Comparison of ENCODE assay signal across 6 cellular contexts in the genomic region with DNA sequence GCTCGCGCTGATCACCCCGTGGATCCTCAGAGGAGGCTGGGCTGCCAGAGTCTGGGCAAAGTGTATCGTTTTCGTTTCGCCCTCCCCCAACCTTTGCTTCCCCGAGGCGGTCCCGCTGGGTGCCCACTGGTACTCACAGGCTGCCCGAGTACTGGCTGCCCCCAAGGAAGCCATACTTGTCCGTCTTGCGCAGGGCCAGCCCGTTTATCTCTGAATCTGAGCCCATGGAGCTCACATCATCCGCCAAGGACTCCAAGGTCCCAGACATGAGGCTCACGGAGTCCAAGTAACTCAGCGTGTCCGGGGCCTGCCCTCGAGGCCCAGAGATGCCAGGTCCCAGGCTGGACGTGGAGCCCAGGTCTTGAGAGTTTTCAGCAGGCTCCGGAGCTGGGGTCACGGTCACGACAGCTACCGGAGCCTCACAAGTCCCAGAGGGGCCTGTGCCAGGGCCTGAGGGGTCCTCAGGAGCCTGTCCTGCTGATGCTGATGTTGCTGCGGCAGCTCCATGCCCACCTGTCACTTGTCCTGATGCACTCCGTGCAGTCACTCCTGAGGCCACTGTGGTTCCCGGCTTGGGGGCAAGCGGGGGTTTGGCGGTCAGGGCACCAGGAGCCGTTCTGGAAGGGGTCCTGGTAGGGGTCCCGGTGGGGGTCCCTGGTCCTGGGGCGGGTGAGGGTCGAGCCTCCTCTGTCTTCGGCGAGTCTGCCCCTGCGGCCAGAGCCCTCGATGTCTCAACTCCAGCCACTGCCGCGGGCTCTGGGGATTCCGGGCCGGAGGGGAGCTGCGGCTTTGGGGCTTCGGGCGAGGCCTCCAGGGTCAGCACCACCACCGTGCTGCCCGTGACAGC. TPM values are rescaled to one million over a fixed set of nuclear protein-coding genes. Genes with fewer than 3 reads are reported as not detected.
DNase-seq lines count a peak whose midpoint lies in the region; ATAC-seq and TF ChIP-seq lines count a peak whose summit lies in the region.

No MANE protein-coding gene starts in this region.

- TF ChIP-seq CTCF in body of pancreas (IDR thresholded peaks at IDR 0.05) = no peak
- no peak for TF ChIP-seq CTCF in neural cell (IDR thresholded peaks at IDR 0.05; ENCODE audit: poor library complexity, severe bottlenecking)

- H3F3A ChIP-seq in neural cell (ENCODE audit: insufficient read depth, low read length, poor library complexity, severe bottlenecking) = no peaks in the 10 kb centered on the region

- peak overlapping the region; percentile 85 for H3K9ac ChIP-seq in neural cell (ENCODE audit: low read length)

- intact Hi-C loops in body of pancreas (cut with DNase I) = no loop called here

- 1% methylated on average over 15 to 40 of the region's 45 CpGs for WGBS in body of pancreas, 2 donors

- peak overlapping the region; percentile 83 to 95 (median 85) for H3K4me3 Mint-ChIP-seq in IgD-negative memory B cell

- peak overlapping the region; percentile 98 for H3K4me2 ChIP-seq in neural cell (ENCODE audit: low read length)

- no peak for TF ChIP-seq POLR2A in body of pancreas (IDR thresholded peaks at IDR 0.05)

- H3K27me3 ChIP-seq in body of pancreas (no peaks in the 10 kb centered on the region), neural cell (ENCODE audit: insufficient read depth, low read depth, low read length) (no peaks in the 10 kb centered on the region)

- H3K27ac ChIP-seq in body of pancreas (peak overlapping the region; percentile 67 to 79 (median 75)), neural cell (ENCODE audit: low read length) (peak overlapping the region; percentile 59)

- H3K36me3 Mint-ChIP-seq in IgD-negative memory B cell = peaks cover 1% of the 10 kb centered on the region

- DNase-seq in body of pancreas (peak in 1 of 4 donors; percentile 35), inferior parietal cortex (ENCODE audit: extremely low spot score) (no peak), SK-N-DZ (ENCODE audit: low spot score) (no peak)
- no peak for DNase-seq in stimulated activated CD4-positive, alpha-beta T cell treated with anti-CD3 and anti-CD28 coated beads, Interleukin-4, amount 100 ng/mL, for 1 hour

- no peak overlapping the region for H2AFZ ChIP-seq in neural cell (ENCODE audit: low read depth, low read length)

- H3K79me2 ChIP-seq in neural cell (replicated peaks; ENCODE audit: insufficient read depth, low read length) = peaks cover 46% of the 10 kb centered on the region

- peaks cover 24% of the 10 kb centered on the region for H4K20me1 ChIP-seq in neural cell (ENCODE audit: insufficient read depth)

- H3K4me1 Mint-ChIP-seq in IgD-negative memory B cell = peaks cover 12 to 42% (median 41%) of the 10 kb centered on the region in 3 donors

- H3K36me3 ChIP-seq in body of pancreas (replicated peaks in 1 of 2; ENCODE audit: insufficient read depth in 1 of 2, low read depth in 2 of 2) (no peaks in the 10 kb centered on the region), neural cell (ENCODE audit: insufficient read depth, low read length) (no peaks in the 10 kb centered on the region)

- peak overlapping the region; percentile 57 to 78 (median 66) for H3K27ac Mint-ChIP-seq in IgD-negative memory B cell

- TF ChIP-seq RAD21 in neural cell (conservative IDR thresholded peaks at IDR 0.05) = no peak

- H3K9me3 Mint-ChIP-seq in IgD-negative memory B cell = no peaks in the 10 kb centered on the region

- H3K4me1 ChIP-seq in body of pancreas = peaks cover 60% of the 10 kb centered on the region

- H3K9me3 ChIP-seq in body of pancreas = no peaks in the 10 kb centered on the region
- no peaks in the 10 kb centered on the region for H3K9me3 ChIP-seq in neural cell (ENCODE audit: low read length)

- no peaks in the 10 kb centered on the region for H3K27me3 Mint-ChIP-seq in IgD-negative memory B cell

- H3K4me3 ChIP-seq in body of pancreas = peak overlapping the region; percentile 20 to 29
- peak overlapping the region; percentile 97 for H3K4me3 ChIP-seq in neural cell (ENCODE audit: low read length)

- no peak for ATAC-seq in body of pancreas

- TF ChIP-seq EP300 in neural cell (conservative IDR thresholded peaks at IDR 0.05; ENCODE audit: poor library complexity, severe bottlenecking) = no peak

- H3K9me2 ChIP-seq in neural cell (ENCODE audit: insufficient read depth, low read length) = no peaks in the 10 kb centered on the region

TF ChIP-seq in neural cell, 6 proteins besides CTCF, POLR2A, EP300 and RAD21:
- no peak for TF ChIP-seq POLR2AphosphoS5 (IDR thresholded peaks at IDR 0.05)
- no peak for TF ChIP-seq TAF1 (IDR thresholded peaks at IDR 0.05; ENCODE audit: low read depth)
- no peak for TF ChIP-seq EZH2 (IDR thresholded peaks at IDR 0.05; ENCODE audit: borderline replicate concordance, insufficient read depth, low read length, poor library complexity, severe bottlenecking)
- TF ChIP-seq, protein P1, sequence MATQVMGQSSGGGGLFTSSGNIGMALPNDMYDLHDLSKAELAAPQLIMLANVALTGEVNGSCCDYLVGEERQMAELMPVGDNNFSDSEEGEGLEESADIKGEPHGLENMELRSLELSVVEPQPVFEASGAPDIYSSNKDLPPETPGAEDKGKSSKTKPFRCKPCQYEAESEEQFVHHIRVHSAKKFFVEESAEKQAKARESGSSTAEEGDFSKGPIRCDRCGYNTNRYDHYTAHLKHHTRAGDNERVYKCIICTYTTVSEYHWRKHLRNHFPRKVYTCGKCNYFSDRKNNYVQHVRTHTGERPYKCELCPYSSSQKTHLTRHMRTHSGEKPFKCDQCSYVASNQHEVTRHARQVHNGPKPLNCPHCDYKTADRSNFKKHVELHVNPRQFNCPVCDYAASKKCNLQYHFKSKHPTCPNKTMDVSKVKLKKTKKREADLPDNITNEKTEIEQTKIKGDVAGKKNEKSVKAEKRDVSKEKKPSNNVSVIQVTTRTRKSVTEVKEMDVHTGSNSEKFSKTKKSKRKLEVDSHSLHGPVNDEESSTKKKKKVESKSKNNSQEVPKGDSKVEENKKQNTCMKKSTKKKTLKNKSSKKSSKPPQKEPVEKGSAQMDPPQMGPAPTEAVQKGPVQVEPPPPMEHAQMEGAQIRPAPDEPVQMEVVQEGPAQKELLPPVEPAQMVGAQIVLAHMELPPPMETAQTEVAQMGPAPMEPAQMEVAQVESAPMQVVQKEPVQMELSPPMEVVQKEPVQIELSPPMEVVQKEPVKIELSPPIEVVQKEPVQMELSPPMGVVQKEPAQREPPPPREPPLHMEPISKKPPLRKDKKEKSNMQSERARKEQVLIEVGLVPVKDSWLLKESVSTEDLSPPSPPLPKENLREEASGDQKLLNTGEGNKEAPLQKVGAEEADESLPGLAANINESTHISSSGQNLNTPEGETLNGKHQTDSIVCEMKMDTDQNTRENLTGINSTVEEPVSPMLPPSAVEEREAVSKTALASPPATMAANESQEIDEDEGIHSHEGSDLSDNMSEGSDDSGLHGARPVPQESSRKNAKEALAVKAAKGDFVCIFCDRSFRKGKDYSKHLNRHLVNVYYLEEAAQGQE (IDR thresholded peaks at IDR 0.05; ENCODE audit: borderline replicate concordance) = no peak
- TF ChIP-seq SMC3 (conservative IDR thresholded peaks at IDR 0.05; ENCODE audit: poor library complexity) = no peak
- TF ChIP-seq MXI1 (conservative IDR thresholded peaks at IDR 0.05; ENCODE audit: poor library complexity, severe bottlenecking) = no peak
TF ChIP-seq in neural cell: peak in this region for 0.

RNA-seq across cellular contexts. Expression of a gene that starts 1.0 kb away (rescaled TPM):
- polyA plus RNA-seq in IgD-negative memory B cell = 11.3 TPM
- 10 to 100 TPM; 17.9 to 22.1 TPM for total RNA-seq in body of pancreas
- 24.1 and 32.5 TPM in 2 replicates for polyA plus RNA-seq in neural cell
- polyA minus RNA-seq in neural cell = 40.5 and 44.6 TPM in 2 replicates
- 32.4 and 36.4 TPM in 2 replicates for polyA plus RNA-seq in SK-N-DZ (2014; cell fraction: cytosol; rRNA removed)
- polyA plus RNA-seq in SK-N-DZ (2014; cell fraction: nucleus; rRNA removed) = 22.7 and 35.0 TPM in 2 replicates

RNA-seq across cellular contexts. Expression of a gene that starts 5.3 kb away (rescaled TPM):
- polyA plus RNA-seq in IgD-negative memory B cell (1.7 TPM), neural cell (not detected in 2 replicates)
- not detected for total RNA-seq in body of pancreas
- not detected in 2 replicates for polyA minus RNA-seq in neural cell
- polyA plus RNA-seq in SK-N-DZ (2014; cell fraction: cytosol; rRNA removed) = not detected in 2 replicates
- polyA plus RNA-seq in SK-N-DZ (2014; cell fraction: nucleus; rRNA removed) = 1.5 TPM in 1 of 2 replicates, not detected in the other

RNA-seq across cellular contexts. Expression of a gene that starts 13.0 kb away (rescaled TPM):
- polyA plus RNA-seq in IgD-negative memory B cell (161 TPM), neural cell (0.38 TPM in 1 of 2 replicates, not detected in the other)
- total RNA-seq in body of pancreas = under 1 TPM; 0.26 to 0.33 TPM
- polyA minus RNA-seq in neural cell = 0.81 TPM in 1 of 2 replicates, not detected in the other
- polyA plus RNA-seq in SK-N-DZ (2014; cell fraction: cytosol; rRNA removed) = 2.5 TPM in 1 of 2 replicates, not detected in the other
- 0.23 and 0.26 TPM in 2 replicates for polyA plus RNA-seq in SK-N-DZ (2014; cell fraction: nucleus; rRNA removed)

RNA-seq across cellular contexts. Expression of a gene that starts 14.2 kb away (rescaled TPM):
- polyA plus RNA-seq in IgD-negative memory B cell = 42.7 TPM
- total RNA-seq in body of pancreas = 10 to 100 TPM; 19.8 to 20.2 TPM
- polyA plus RNA-seq in neural cell = 76.3 and 83.3 TPM in 2 replicates
- 55.1 and 61.6 TPM in 2 replicates for polyA minus RNA-seq in neural cell
- polyA plus RNA-seq in SK-N-DZ (2014; cell fraction: cytosol; rRNA removed) = 91.0 and 98.3 TPM in 2 replicates
- 139 and 142 TPM in 2 replicates for polyA plus RNA-seq in SK-N-DZ (2014; cell fraction: nucleus; rRNA removed)

RNA-seq across cellular contexts. Expression of a gene that starts 25.9 kb away (rescaled TPM):
- 9.7 TPM for polyA plus RNA-seq in IgD-negative memory B cell
- total RNA-seq in body of pancreas = 10 to 100 TPM in 1 of 2 donors, 1 to 10 TPM in 1; 9.3 to 12.2 TPM
- 42.3 and 48.9 TPM in 2 replicates for polyA plus RNA-seq in neural cell
- 74.0 and 82.3 TPM in 2 replicates for polyA minus RNA-seq in neural cell
- 35.7 and 36.2 TPM in 2 replicates for polyA plus RNA-seq in SK-N-DZ (2014; cell fraction: cytosol; rRNA removed)
- polyA plus RNA-seq in SK-N-DZ (2014; cell fraction: nucleus; rRNA removed) = 28.7 and 38.1 TPM in 2 replicates

Comparison
In these comparisons a context has a peak if more than half of its experiments do, and no peak if none do; other contexts are left out.
1. RNA of a gene that starts 13.0 kb away (polyA plus RNA-seq): 161 TPM in IgD-negative memory B cell (single experiment); 0.38 TPM in neural cell; every median in the first group is over 100 times any median in the second.